1 cellular context compared by ENCODE assay signal in genomic region chr11:127003260-127003981, GRCh38.
TF ChIP-seq lines count a peak whose summit lies in the region.

No MANE protein-coding gene starts in this region.

TF ChIP-seq in K562, 482 proteins besides CTCF, POLR2A, EP300 and RAD21 (continued from another document):
- TF ChIP-seq GTF3C2 (IDR thresholded peaks at IDR 0.05; ENCODE audit: borderline replicate concordance, extremely low read depth, insufficient read length): no peak
- no peak for TF ChIP-seq THAP12 (CRISPR knock-in tag; IDR thresholded peaks at IDR 0.05)
- TF ChIP-seq MBD2 (IDR thresholded peaks at IDR 0.05; ENCODE audit: borderline replicate concordance, low read depth): no peak
